20 cellular contexts compared by ENCODE assay signal in the genomic region with DNA sequence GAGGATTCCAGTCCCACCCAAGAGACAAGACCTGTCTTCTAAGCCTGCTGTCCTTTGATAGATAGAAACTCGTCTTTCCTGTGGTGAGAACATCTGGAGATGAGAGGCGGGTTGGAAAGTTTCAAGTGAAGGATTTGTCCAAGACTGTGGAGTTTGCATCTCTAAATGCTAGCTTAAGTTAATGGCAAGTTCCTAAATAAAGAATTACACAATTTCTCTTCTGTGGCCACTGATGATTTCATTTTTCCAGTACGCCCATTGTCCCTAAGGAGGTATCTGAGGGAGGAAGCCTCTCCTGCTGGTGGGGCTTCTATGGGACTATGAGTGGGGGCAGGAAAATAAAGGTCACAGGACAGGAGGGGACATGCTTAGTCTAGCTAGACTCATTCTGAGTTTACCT. TPM values are rescaled to one million over a fixed set of nuclear protein-coding genes. Genes with fewer than 3 reads are reported as not detected.
DNase-seq lines count a peak whose midpoint lies in the region; ATAC-seq and TF ChIP-seq lines count a peak whose summit lies in the region.
"Had no signal": no experiment of that assay in that cellular context is flagged by ENCODE, and none has a peak within 500 bp of the region (broad histone marks: within the 10 kb centered on the region; RNA-seq: fewer than 3 reads in every experiment).

No MANE protein-coding gene starts in this region.

- DNase-seq in AG08395 (ENCODE audit: low spot score) (peak; percentile 36), M059J (ENCODE audit: low read depth) (peak; percentile 14), fibroblast of peridontal ligament (ENCODE audit: extremely low read depth) (peak; percentile 68), omental fat pad (ENCODE audit: low spot score) (no peak), GF-D8 (lab: John Stamatoyannopoulos, UW) (no peak)
- DNase-seq: ACHN; activated CD4-positive, alpha-beta T cell treated with anti-CD3 and anti-CD28 coated beads, Interleukin-2, amount 10 ng/mL, durations not matched to agents 7 days and 5 days; Calu3; DND-41; NCI-H1092 treated with DMSO at 0.1 percent for 48 hours; NCI-H1930; NCI-H526 treated with DMSO at 0.1 percent for 48 hours; small intestine; stimulated activated CD4-positive, alpha-beta T cell treated with anti-CD3 and anti-CD28 coated beads, Interleukin-1b, Interleukin-23, amount 100 ng/mL, for 48 hours; T-helper 2 cell; WERI-Rb-1 had no signal

- TF ChIP-seq CTCF in omental fat pad (IDR thresholded peaks at IDR 0.05): no peak

- ATAC-seq in omental fat pad (ENCODE audit: low FRiP score): peak; percentile 32
- no peak for ATAC-seq in GM21447 (IDR thresholded peaks at IDR 0.05; ENCODE audit: unreplicated experiment)
- ATAC-seq in GM21360 (IDR thresholded peaks at IDR 0.05; ENCODE audit: unreplicated experiment): no peak
- ATAC-seq in GM21737 (IDR thresholded peaks at IDR 0.05; ENCODE audit: unreplicated experiment): no peak
- ATAC-seq: HCT116 had no signal

RNA-seq across cellular contexts. Expression of a gene that starts 53.7 kb away (rescaled TPM):
- 20.8 and 26.9 TPM in 2 replicates for total RNA-seq in M059J (2014; rRNA removed; shearing (Covaris generic))
- total RNA-seq in omental fat pad: 10 to 100 TPM in 3 of 4 donors, 1 to 10 TPM in 1; 9.5 to 22.4 (median 15.5) TPM

Comparison
In these comparisons a context has a peak if more than half of its experiments do, and no peak if none do; other contexts are left out.
1. DNase-seq: peak in AG08395 (single experiment), M059J (single experiment) and fibroblast of peridontal ligament (single experiment); none in omental fat pad (single experiment) and GF-D8 (single experiment).